ENCODE assay signal across 22 cellular contexts in the genomic region with DNA sequence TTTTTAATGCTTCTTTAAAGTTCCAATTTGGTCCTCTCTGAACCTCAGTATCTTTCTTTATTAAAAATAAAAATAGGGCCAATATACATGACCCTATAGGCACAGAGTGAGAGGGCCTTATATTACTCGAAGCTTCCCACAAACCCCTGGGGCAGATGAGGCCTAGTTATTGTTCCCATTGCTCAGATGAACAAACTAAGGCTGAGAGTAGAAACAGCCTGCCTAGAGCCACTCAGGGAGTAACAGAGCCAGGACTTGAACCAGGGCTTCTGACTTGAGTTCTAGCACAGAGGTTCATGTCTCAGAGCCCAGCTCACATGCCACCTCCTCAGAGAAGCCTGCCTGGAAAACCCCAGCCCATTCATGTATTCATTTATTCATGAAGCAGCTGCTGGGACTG. TPM values are rescaled to one million over a fixed set of nuclear protein-coding genes. Genes with fewer than 3 reads are reported as not detected.
DNase-seq lines count a peak whose midpoint lies in the region; ATAC-seq, FAIRE-seq and TF ChIP-seq lines count a peak whose summit lies in the region.
"Had no signal": no experiment of that assay in that cellular context is flagged by ENCODE, and none has a peak within 500 bp of the region (broad histone marks: within the 10 kb centered on the region; RNA-seq: fewer than 3 reads in every experiment).

No MANE protein-coding gene starts in this region.

- H3K36me3 ChIP-seq in GM12878 (ENCODE audit: control insufficient read depth in 2 of 2, insufficient read depth in 2 of 2, low read length in 1 of 2) (peaks cover 0 to 5% of the 10 kb centered on the region in 2 experiments; a peak in 2 of 4 replicates), gastrocnemius medialis (peaks cover 0 to 15% of the 10 kb centered on the region in 2 donors)

- SMC1A ChIA-PET in GM12878 (lab: Charles Lee; ENCODE audit: uncharacterized antibody, unreplicated experiment): interaction anchor here (1.0 to 1.8 kb wide), 2 partner anchors 10 to 13 kb away, joined by 4 to 7 read pairs; no protein-coding TSS in a partner anchor

- H3K4me3 Mint-ChIP-seq in activated CD4-positive, alpha-beta T cell treated with anti-CD3 and anti-CD28 coated beads, Interleukin-2, amount 10 ng/mL, durations not matched to agents 7 days and 5 days: no peak overlapping the region
- no peak overlapping the region for H3K4me3 Mint-ChIP-seq in natural killer cell treated with Interleukin-12 subunit alpha and Interleukin-12 subunit beta and Interleukin-15 and Interleukin-18, amount 100 ng/mL, for 72 hours
- H3K4me3 Mint-ChIP-seq in natural killer cell: no peak overlapping the region
- no peak overlapping the region for H3K4me3 Mint-ChIP-seq in stimulated activated memory B cell treated with anti-CD40 and anti-IgM and Interleukin-4, amounts not matched to agents 10 μg/mL and 1 μg/mL and 100 μg/mL, for 72 hours
- H3K4me3 Mint-ChIP-seq: CD4-positive, alpha-beta T cell; H9 had no signal

- H3K9ac ChIP-seq in GM12878 (ENCODE audit: control insufficient read depth, insufficient read depth, low read length): no peak overlapping the region

- H3K27ac Mint-ChIP-seq in activated CD4-positive, alpha-beta T cell treated with anti-CD3 and anti-CD28 coated beads, Interleukin-2, amount 10 ng/mL, durations not matched to agents 7 days and 5 days: peak overlapping the region; percentile 60
- peak overlapping the region; percentile 22 to 36 for H3K27ac Mint-ChIP-seq in natural killer cell treated with Interleukin-12 subunit alpha and Interleukin-12 subunit beta and Interleukin-15 and Interleukin-18, amount 100 ng/mL, for 72 hours
- H3K27ac Mint-ChIP-seq in natural killer cell: peak overlapping the region in 1 of 2 donors; percentile 47
- peak overlapping the region; percentile 43 for H3K27ac Mint-ChIP-seq in stimulated activated memory B cell treated with anti-CD40 and anti-IgM and Interleukin-4, amounts not matched to agents 10 μg/mL and 1 μg/mL and 100 μg/mL, for 72 hours
- H3K27ac Mint-ChIP-seq: CD4-positive, alpha-beta T cell had no signal

- RAD21 ChIA-PET in GM12878 (lab: Charles Lee; ENCODE audit: unreplicated experiment): interaction anchor here (1.1 to 1.4 kb wide), 3 partner anchors 12 to 42 kb away, joined by 3 to 4 read pairs (median 4); no protein-coding TSS in a partner anchor

- TF ChIP-seq RAD21 in GM12878 (IDR thresholded peaks at IDR 0.05; ENCODE audit: insufficient read depth, low read depth, low read length): no peak

- H3K27me3 ChIP-seq in GM12878 (replicated peaks in 1 of 2; ENCODE audit: control insufficient read depth in 2 of 2, insufficient read depth in 2 of 2, low read length in 1 of 2) (no peaks in the 10 kb centered on the region), gastrocnemius medialis (no peaks in the 10 kb centered on the region)
- H3K27me3 ChIP-seq: BE2C, MG63, Peyer's patch had no signal

- intact Hi-C loops in natural killer cell (cut with micrococcal nuclease): no loop called here
- intact Hi-C loops in GM12878 (cut with micrococcal nuclease; ENCODE audit: unreplicated experiment): no loop called here
- intact Hi-C loops in gastrocnemius medialis (cut with DNase I; ENCODE audit: low total_unique reads): no loop called here

- H3K27ac ChIP-seq in GM12878 (ENCODE audit: control insufficient read depth, insufficient read depth) (no peak overlapping the region; the same call in 1 of the 2 replicates), gastrocnemius medialis (no peak overlapping the region)
- H3K27ac ChIP-seq: Peyer's patch had no signal

- POLR2A ChIA-PET in activated CD4-positive, alpha-beta T cell treated with anti-CD3 and anti-CD28 coated beads, Interleukin-2, amount 10 ng/mL, durations not matched to agents 7 days and 5 days (lab: Charles Lee): no interaction called here
- POLR2A ChIA-PET in GM12878 (lab: Charles Lee): interaction anchor here (0.6 to 2.3 kb wide), 2 partner anchors 9 to 12 kb away, joined by 5 to 6 read pairs; no protein-coding TSS in a partner anchor

- no peaks in the 10 kb centered on the region for H4K20me1 ChIP-seq in GM12878 (ENCODE audit: control insufficient read depth, insufficient read depth)

- H3K4me1 Mint-ChIP-seq in activated CD4-positive, alpha-beta T cell treated with anti-CD3 and anti-CD28 coated beads, Interleukin-2, amount 10 ng/mL, durations not matched to agents 7 days and 5 days: peaks cover 24% of the 10 kb centered on the region
- peaks cover 22 to 29% of the 10 kb centered on the region in 2 donors for H3K4me1 Mint-ChIP-seq in natural killer cell treated with Interleukin-12 subunit alpha and Interleukin-12 subunit beta and Interleukin-15 and Interleukin-18, amount 100 ng/mL, for 72 hours (ENCODE audit: low read depth in 2 of 2)
- H3K4me1 Mint-ChIP-seq in natural killer cell: peaks cover 18 to 31% of the 10 kb centered on the region in 2 donors
- H3K4me1 Mint-ChIP-seq in stimulated activated memory B cell treated with anti-CD40 and anti-IgM and Interleukin-4, amounts not matched to agents 10 μg/mL and 1 μg/mL and 100 μg/mL, for 72 hours: peaks cover 51% of the 10 kb centered on the region

- peaks cover 27% of the 10 kb centered on the region for H3K36me3 Mint-ChIP-seq in activated CD4-positive, alpha-beta T cell treated with anti-CD3 and anti-CD28 coated beads, Interleukin-2, amount 10 ng/mL, durations not matched to agents 7 days and 5 days (ENCODE audit: low read depth)
- peaks cover 21% of the 10 kb centered on the region for H3K36me3 Mint-ChIP-seq in natural killer cell treated with Interleukin-12 subunit alpha and Interleukin-12 subunit beta and Interleukin-15 and Interleukin-18, amount 100 ng/mL, for 72 hours
- no peaks in the 10 kb centered on the region for H3K36me3 Mint-ChIP-seq in natural killer cell
- H3K36me3 Mint-ChIP-seq in stimulated activated memory B cell treated with anti-CD40 and anti-IgM and Interleukin-4, amounts not matched to agents 10 μg/mL and 1 μg/mL and 100 μg/mL, for 72 hours: peaks cover 47% of the 10 kb centered on the region

- CTCF ChIA-PET in activated CD4-positive, alpha-beta T cell treated with anti-CD3 and anti-CD28 coated beads, Interleukin-2, amount 10 ng/mL, durations not matched to agents 7 days and 5 days (lab: Charles Lee): interaction anchor here (1.4 kb wide), 1 partner anchor 16 kb away, joined by 5 read pairs; no protein-coding TSS in a partner anchor
- CTCF ChIA-PET in GM12878 (lab: Yijun Ruan, JAX): interaction anchor here (1.1 to 1.3 kb wide), 2 partner anchors 13 to 41 kb away, joined by 5 to 8 read pairs; no protein-coding TSS in a partner anchor

- WGBS in GM12878 (ENCODE audit: insufficient coverage, insufficient replicate concordance, low lambda C conversion rate, missing lambda C conversion rate): 50% methylated on average over 1 of the region's 1 CpG

- H3K9me3 Mint-ChIP-seq in activated CD4-positive, alpha-beta T cell treated with anti-CD3 and anti-CD28 coated beads, Interleukin-2, amount 10 ng/mL, durations not matched to agents 7 days and 5 days: no peaks in the 10 kb centered on the region
- no peaks in the 10 kb centered on the region for H3K9me3 Mint-ChIP-seq in natural killer cell treated with Interleukin-12 subunit alpha and Interleukin-12 subunit beta and Interleukin-15 and Interleukin-18, amount 100 ng/mL, for 72 hours
- H3K9me3 Mint-ChIP-seq in natural killer cell: no peaks in the 10 kb centered on the region
- H3K9me3 Mint-ChIP-seq in stimulated activated memory B cell treated with anti-CD40 and anti-IgM and Interleukin-4, amounts not matched to agents 10 μg/mL and 1 μg/mL and 100 μg/mL, for 72 hours: no peaks in the 10 kb centered on the region
- H3K9me3 Mint-ChIP-seq: CD4-positive, alpha-beta T cell; H9 had no signal

- no peak overlapping the region for H3K4me2 ChIP-seq in GM12878 (ENCODE audit: control insufficient read depth, insufficient read depth)

- in situ Hi-C loops in GM12878 (cut with MboI): no loop called here
- in situ Hi-C loops in gastrocnemius medialis (cut with MboI; ENCODE audit: low sequenced_read_pairs in 4 of 4): no loop called here

- H3K27me3 Mint-ChIP-seq in activated CD4-positive, alpha-beta T cell treated with anti-CD3 and anti-CD28 coated beads, Interleukin-2, amount 10 ng/mL, durations not matched to agents 7 days and 5 days: no peaks in the 10 kb centered on the region
- H3K27me3 Mint-ChIP-seq in natural killer cell treated with Interleukin-12 subunit alpha and Interleukin-12 subunit beta and Interleukin-15 and Interleukin-18, amount 100 ng/mL, for 72 hours: no peaks in the 10 kb centered on the region
- no peaks in the 10 kb centered on the region for H3K27me3 Mint-ChIP-seq in natural killer cell (ENCODE audit: low read depth in 2 of 2)
- no peaks in the 10 kb centered on the region for H3K27me3 Mint-ChIP-seq in stimulated activated memory B cell treated with anti-CD40 and anti-IgM and Interleukin-4, amounts not matched to agents 10 μg/mL and 1 μg/mL and 100 μg/mL, for 72 hours
- H3K27me3 Mint-ChIP-seq: CD4-positive, alpha-beta T cell had no signal

- no peak for FAIRE-seq in GM12878 (lab: Jason Lieb, UNC)
- FAIRE-seq: A204.1, G401.6, GM19239 had no signal

- no peak for TF ChIP-seq EP300 in GM12878 (IDR thresholded peaks at IDR 0.05; ENCODE audit: borderline replicate concordance in 1 of 2, control insufficient read depth in 1 of 2, low read depth in 2 of 2, low read length in 2 of 2)

- no peak overlapping the region for H2AFZ ChIP-seq in GM12878 (ENCODE audit: control insufficient read depth, low read depth, low read length)

- ATAC-seq in natural killer cell treated with Interleukin-12 subunit alpha and Interleukin-12 subunit beta and Interleukin-15 and Interleukin-18, amount 100 ng/mL, for 72 hours: no peak
- no peak for ATAC-seq in natural killer cell
- peak; percentile 34 for ATAC-seq in GM12878
- ATAC-seq in stimulated activated memory B cell treated with anti-CD40 and anti-IgM and Interleukin-4, amounts not matched to agents 10 μg/mL and 1 μg/mL and 100 μg/mL, for 72 hours: no peak
- no peak for ATAC-seq in gastrocnemius medialis
- ATAC-seq: Right ventricle myocardium inferior had no signal

- BruUV-seq in GM12878 (replicated peaks; lab: Mats Ljungman, UMichigan): no TSS peak

- TF ChIP-seq CTCF in natural killer cell (IDR thresholded peaks at IDR 0.05): no peak
- no peak for TF ChIP-seq CTCF in GM12878 (IDR thresholded peaks at IDR 0.05 in 2 of 3, conservative IDR thresholded peaks at IDR 0.05 in 1 of 3; ENCODE audit: control insufficient read depth in 2 of 3, extremely low read depth in 1 of 3, insufficient read depth in 1 of 3, low read depth in 3 of 3, low read length in 3 of 3)
- TF ChIP-seq CTCF in gastrocnemius medialis (IDR thresholded peaks at IDR 0.05 in 4 of 5, conservative IDR thresholded peaks at IDR 0.05 in 1 of 5): no peak

- no peak overlapping the region for H3K4me3 ChIP-seq in GM12878
- no peak overlapping the region for H3K4me3 ChIP-seq in gastrocnemius medialis
- H3K4me3 ChIP-seq: MG63, Peyer's patch had no signal

- H3K9me3 ChIP-seq in GM12878 (replicated peaks; ENCODE audit: control insufficient read depth, insufficient read depth, low read length) (no peaks in the 10 kb centered on the region), gastrocnemius medialis (no peaks in the 10 kb centered on the region)
- H3K9me3 ChIP-seq: BE2C, Caco-2, MG63, Peyer's patch had no signal

- no peak for DNase-seq in activated CD4-positive, alpha-beta T cell treated with anti-CD3 and anti-CD28 coated beads, Interleukin-2, amount 10 ng/mL, durations not matched to agents 7 days and 5 days
- no peak for DNase-seq in activated CD4-positive, alpha-beta T cell treated with anti-CD3 and anti-CD28 coated beads for 4 hours
- DNase-seq in natural killer cell treated with Interleukin-12 subunit alpha and Interleukin-12 subunit beta and Interleukin-15 and Interleukin-18, amount 100 ng/mL, for 72 hours (ENCODE audit: low spot score): no peak
- DNase-seq in natural killer cell (no peak), GM12878 (ENCODE audit: low read depth, low spot score) (no peak), cerebellum (ENCODE audit: low spot score) (no peak), gastrocnemius medialis (no peak)
- DNase-seq: BE2C; Caco-2; CD4-positive, alpha-beta T cell; H9; MG63; NCI-H1048; NCI-H1436 treated with DMSO at 0.1 percent for 48 hours; NCI-H2081; Peyer's patch had no signal

- TF ChIP-seq POLR2A in GM12878 (IDR thresholded peaks at IDR 0.05; ENCODE audit: low read depth, low read length) (no peak), gastrocnemius medialis (IDR thresholded peaks at IDR 0.05) (no peak)

- H3K79me2 ChIP-seq in GM12878 (ENCODE audit: control insufficient read depth, insufficient read depth, low read length): no peaks in the 10 kb centered on the region

- H3K4me1 ChIP-seq in GM12878 (ENCODE audit: control insufficient read depth, insufficient read depth, low read length) (peaks cover 10% of the 10 kb centered on the region), gastrocnemius medialis (no peaks in the 10 kb centered on the region)
- H3K4me1 ChIP-seq: BE2C, Caco-2 had no signal

RNA-seq across cellular contexts. Expression of a gene that starts 7.7 kb away (rescaled TPM):
- total RNA-seq in activated CD4-positive, alpha-beta T cell treated with anti-CD3 and anti-CD28 coated beads, Interleukin-2, amount 10 ng/mL, durations not matched to agents 7 days and 5 days: 10 to 100 TPM; 21.8 to 22.1 TPM
- total RNA-seq in natural killer cell treated with Interleukin-12 subunit alpha and Interleukin-12 subunit beta and Interleukin-15 and Interleukin-18, amount 100 ng/mL, for 72 hours: 10 to 100 TPM; 35.3 to 65.0 TPM
- total RNA-seq in natural killer cell (10 to 100 TPM; 25.1 to 28.5 (median 27.4) TPM), GM12878 (2014; rRNA removed) (21.7 and 30.5 TPM in 2 replicates), GM12878 (2014; rRNA removed; fragmentation: Illumina TruSeq; extraction: Trizol) (9.0 and 12.0 TPM in 2 replicates), GM12878 (2021) (20.2 and 20.3 TPM in 2 replicates), cerebellum (37.0 TPM), gastrocnemius medialis (10 to 100 TPM; 16.4 to 24.5 (median 22.3) TPM)
- total RNA-seq in GM12878 (2013; cell fraction: nucleolus; rRNA removed): 7.3 and 8.8 TPM in 2 replicates
- polyA plus RNA-seq in GM12878 (2011; ENCODE audit: low read depth): 3.3 TPM
- polyA plus RNA-seq in GM12878 (2011; rRNA removed) (10.5 and 15.3 TPM in 2 replicates), GM12878 (2014; fragmentation: Illumina TruSeq; extraction: Trizol) (2.6 and 8.5 TPM in 2 replicates), GM12878 (2014; fragmentation: Nextera tagmentation; extraction: Ambion mirVana) (1 to 10 TPM; 1.1 to 2.1 TPM), GM12878 (2014; rRNA removed) (28.1 and 37.3 TPM in 2 replicates), GM12878 (2016; fragmentation: Nextera tagmentation; extraction: Ambion mirVana) (10 to 100 TPM in 1 of 2 experiments, 1 to 10 TPM in 1; 9.7 to 26.6 TPM)
- 14.9 and 26.6 TPM in 2 replicates for polyA plus RNA-seq in GM12878 (2011; cell fraction: cytosol; rRNA removed)
- polyA plus RNA-seq in GM12878 (2011; cell fraction: nucleus; rRNA removed): 9.7 and 9.9 TPM in 2 replicates
- polyA plus RNA-seq in GM12878 (2012): 9.6 and 11.8 TPM in 2 replicates
- polyA minus RNA-seq in GM12878 (2011; rRNA and poly(A)+ RNA removed): 2.3 and 4.8 TPM in 2 replicates
- polyA minus RNA-seq in GM12878 (2011; cell fraction: cytosol; rRNA and poly(A)+ RNA removed): 2.8 and 5.7 TPM in 2 replicates
- 1.3 and 1.6 TPM in 2 replicates for polyA minus RNA-seq in GM12878 (2011; cell fraction: nucleus; rRNA and poly(A)+ RNA removed)

RNA-seq across cellular contexts. Expression of a gene that starts 10.3 kb away (rescaled TPM):
- total RNA-seq in activated CD4-positive, alpha-beta T cell treated with anti-CD3 and anti-CD28 coated beads, Interleukin-2, amount 10 ng/mL, durations not matched to agents 7 days and 5 days: under 1 TPM; 0.22 to 0.31 TPM
- under 1 TPM; 0.17 to 0.36 TPM for total RNA-seq in natural killer cell treated with Interleukin-12 subunit alpha and Interleukin-12 subunit beta and Interleukin-15 and Interleukin-18, amount 100 ng/mL, for 72 hours
- total RNA-seq in natural killer cell: under 1 TPM; 0.45 to 0.60 (median 0.47) TPM
- not detected in 2 replicates for total RNA-seq in GM12878 (2013; cell fraction: nucleolus; rRNA removed)
- total RNA-seq in GM12878 (2014; rRNA removed): 0.05 and 0.11 TPM in 2 replicates
- total RNA-seq in GM12878 (2014; rRNA removed; fragmentation: Illumina TruSeq; extraction: Trizol): 0.09 and 0.14 TPM in 2 replicates
- 0.45 and 0.46 TPM in 2 replicates for total RNA-seq in GM12878 (2021)
- not detected for polyA plus RNA-seq in GM12878 (2011; ENCODE audit: low read depth)
- polyA plus RNA-seq in GM12878 (2011; rRNA removed): 0.11 TPM in 1 of 2 replicates, not detected in the other
- polyA plus RNA-seq in GM12878 (2011; cell fraction: cytosol; rRNA removed): 0.07 and 0.13 TPM in 2 replicates
- polyA plus RNA-seq in GM12878 (2011; cell fraction: nucleus; rRNA removed): 0.15 and 0.23 TPM in 2 replicates
- 0.13 and 0.19 TPM in 2 replicates for polyA plus RNA-seq in GM12878 (2012)
- 0.16 TPM in 1 of 2 replicates, not detected in the other for polyA plus RNA-seq in GM12878 (2014; fragmentation: Illumina TruSeq; extraction: Trizol)
- polyA plus RNA-seq in GM12878 (2014; fragmentation: Nextera tagmentation; extraction: Ambion mirVana): under 1 TPM in 1 of 2 experiments, not detected in 1; 0.04 TPM
- 0.22 and 0.34 TPM in 2 replicates for polyA plus RNA-seq in GM12878 (2014; rRNA removed)
- polyA plus RNA-seq in GM12878 (2016; fragmentation: Nextera tagmentation; extraction: Ambion mirVana): not detected
- 0.57 and 0.80 TPM in 2 replicates for polyA minus RNA-seq in GM12878 (2011; rRNA and poly(A)+ RNA removed)
- polyA minus RNA-seq in GM12878 (2011; cell fraction: cytosol; rRNA and poly(A)+ RNA removed): not detected in 2 replicates
- polyA minus RNA-seq in GM12878 (2011; cell fraction: nucleus; rRNA and poly(A)+ RNA removed): 0.48 and 0.57 TPM in 2 replicates
- 0.36 TPM for total RNA-seq in cerebellum
- 1 to 10 TPM; 2.3 to 5.6 (median 3.2) TPM for total RNA-seq in gastrocnemius medialis
- total RNA-seq: HT-29 had no signal

RNA-seq across cellular contexts. Expression of a gene that starts 37.2 kb away (rescaled TPM):
- total RNA-seq in activated CD4-positive, alpha-beta T cell treated with anti-CD3 and anti-CD28 coated beads, Interleukin-2, amount 10 ng/mL, durations not matched to agents 7 days and 5 days: 10 to 100 TPM; 21.7 to 22.4 TPM
- total RNA-seq in natural killer cell treated with Interleukin-12 subunit alpha and Interleukin-12 subunit beta and Interleukin-15 and Interleukin-18, amount 100 ng/mL, for 72 hours: 10 to 100 TPM; 22.8 to 42.0 TPM
- total RNA-seq in natural killer cell (10 to 100 TPM; 10.1 to 13.3 (median 12.4) TPM), GM12878 (2014; rRNA removed) (19.8 and 23.6 TPM in 2 replicates), GM12878 (2014; rRNA removed; fragmentation: Illumina TruSeq; extraction: Trizol) (6.2 and 6.8 TPM in 2 replicates), GM12878 (2021) (27.5 and 32.1 TPM in 2 replicates), cerebellum (32.3 TPM), gastrocnemius medialis (1 to 10 TPM; 3.4 to 7.9 (median 4.8) TPM)
- 18.6 and 24.2 TPM in 2 replicates for total RNA-seq in GM12878 (2013; cell fraction: nucleolus; rRNA removed)
- polyA plus RNA-seq in GM12878 (2011; ENCODE audit: low read depth): 3.2 TPM
- polyA plus RNA-seq in GM12878 (2011; rRNA removed) (4.7 and 11.5 TPM in 2 replicates), GM12878 (2014; fragmentation: Illumina TruSeq; extraction: Trizol) (1.5 and 3.8 TPM in 2 replicates), GM12878 (2014; fragmentation: Nextera tagmentation; extraction: Ambion mirVana) (under 1 TPM in 1 of 2 experiments, not detected in 1; 0.02 TPM), GM12878 (2014; rRNA removed) (15.5 and 18.7 TPM in 2 replicates), GM12878 (2016; fragmentation: Nextera tagmentation; extraction: Ambion mirVana) (under 1 TPM; 0.66 TPM)
- 14.3 and 20.2 TPM in 2 replicates for polyA plus RNA-seq in GM12878 (2011; cell fraction: cytosol; rRNA removed)
- polyA plus RNA-seq in GM12878 (2011; cell fraction: nucleus; rRNA removed): 35.4 and 47.5 TPM in 2 replicates
- 13.5 and 15.5 TPM in 2 replicates for polyA plus RNA-seq in GM12878 (2012)
- polyA minus RNA-seq in GM12878 (2011; rRNA and poly(A)+ RNA removed): 6.6 and 15.9 TPM in 2 replicates
- polyA minus RNA-seq in GM12878 (2011; cell fraction: cytosol; rRNA and poly(A)+ RNA removed): 12.9 and 18.2 TPM in 2 replicates
- polyA minus RNA-seq in GM12878 (2011; cell fraction: nucleus; rRNA and poly(A)+ RNA removed): 6.0 and 13.4 TPM in 2 replicates
